In genomic region chr6:43724914-43725642, GRCh38 we compare ENCODE assay signal across 1 cellular context.
A peak's percentile ranks its signal among the peaks of the same experiment; 100 is the strongest.
TF ChIP-seq lines count a peak whose summit lies in the region.

No MANE protein-coding gene starts in this region.

TF ChIP-seq in HEK293, 187 proteins besides CTCF, POLR2A, EP300 and RAD21 (continued from another document and continues in another):
- TF ChIP-seq ZSCAN4 (tag by site-specific recombination; IDR thresholded peaks at IDR 0.05) (peak; percentile 58), MEIS1 (CRISPR knock-in tag; IDR thresholded peaks at IDR 0.05; ENCODE audit: borderline replicate concordance) (no peak), ZNF311 (tag by site-specific recombination; IDR thresholded peaks at IDR 0.05; ENCODE audit: borderline replicate concordance) (no peak), REPIN1 (tag by site-specific recombination; IDR thresholded peaks at IDR 0.05; ENCODE audit: low read depth) (no peak), ZNF354C (tag by site-specific recombination; IDR thresholded peaks at IDR 0.05; ENCODE audit: borderline replicate concordance, low read depth) (no peak), PBX3 (CRISPR knock-in tag; IDR thresholded peaks at IDR 0.05) (0 out of 2 replicates have a peak, but pooled peaks have one; percentile 52), ZNF16 (tag by site-specific recombination; IDR thresholded peaks at IDR 0.05; ENCODE audit: low read depth) (no peak), IKZF3 (tag by site-specific recombination; IDR thresholded peaks at IDR 0.05) (peak; percentile 61; the same call in 1 of the 2 replicates), KLF7 (tag by site-specific recombination; IDR thresholded peaks at IDR 0.05; ENCODE audit: borderline replicate concordance) (peak; percentile 87; the same call in 1 of the 2 replicates), ZNF76 (tag by site-specific recombination; IDR thresholded peaks at IDR 0.05; ENCODE audit: borderline replicate concordance, low read depth) (peak; percentile 17; the same call in 1 of the 2 replicates), ZNF148 (tag by site-specific recombination; IDR thresholded peaks at IDR 0.05; ENCODE audit: borderline replicate concordance) (no peak), YY1 (tag by site-specific recombination; IDR thresholded peaks at IDR 0.05) (no peak), ZSCAN23 (tag by site-specific recombination; IDR thresholded peaks at IDR 0.05) (peak; percentile 65; the same call in 1 of the 2 replicates), ZNF133 (tag by site-specific recombination; IDR thresholded peaks at IDR 0.05) (no peak), ZNF555 (tag by site-specific recombination; conservative IDR thresholded peaks at IDR 0.05) (no peak), SP7 (tag by site-specific recombination; IDR thresholded peaks at IDR 0.05) (peak; percentile 88), EGR2 (tag by site-specific recombination; IDR thresholded peaks at IDR 0.05; ENCODE audit: low read depth) (peak; percentile 96), ZNF561 (tag by site-specific recombination; IDR thresholded peaks at IDR 0.05; ENCODE audit: borderline replicate concordance) (peak; percentile 91; the same call in 1 of the 2 replicates), ZNF394 (tag by site-specific recombination; IDR thresholded peaks at IDR 0.05; ENCODE audit: borderline replicate concordance) (peak; percentile 36; the same call in 1 of the 2 replicates), KLF8 (tag by site-specific recombination; IDR thresholded peaks at IDR 0.05) (peak; percentile 68; the same call in 1 of the 2 replicates), ZNF585B (tag by site-specific recombination; IDR thresholded peaks at IDR 0.05) (no peak), INSM2 (tag by site-specific recombination; IDR thresholded peaks at IDR 0.05) (no peak), WT1 (tag by site-specific recombination; IDR thresholded peaks at IDR 0.05) (peak; percentile 79), OSR2 (tag by site-specific recombination; IDR thresholded peaks at IDR 0.05) (peak; percentile 67), ZNF48 (tag by site-specific recombination; IDR thresholded peaks at IDR 0.05) (no peak), AEBP2 (tag by site-specific recombination; IDR thresholded peaks at IDR 0.05; ENCODE audit: borderline replicate concordance) (no peak), SCRT1 (tag by site-specific recombination; IDR thresholded peaks at IDR 0.05; ENCODE audit: borderline replicate concordance) (no peak), ZNF26 (tag by site-specific recombination; IDR thresholded peaks at IDR 0.05) (no peak), ZNF513 (tag by site-specific recombination; IDR thresholded peaks at IDR 0.05) (peak; percentile 49), ZNF600 (tag by site-specific recombination; IDR thresholded peaks at IDR 0.05) (peak; percentile 75), ZBTB21 (tag by site-specific recombination; IDR thresholded peaks at IDR 0.05) (peak; percentile 90), ZNF433 (tag by site-specific recombination; IDR thresholded peaks at IDR 0.05; ENCODE audit: low read depth) (no peak), ZNF423 (tag by site-specific recombination; IDR thresholded peaks at IDR 0.05) (no peak), ELK4 (IDR thresholded peaks at IDR 0.05; ENCODE audit: borderline replicate concordance, low read depth, low read length) (no peak), ZEB2 (tag by site-specific recombination; IDR thresholded peaks at IDR 0.05) (peak; percentile 94), GFI1B (tag by site-specific recombination; IDR thresholded peaks at IDR 0.05) (no peak), ZNF112 (tag by site-specific recombination; IDR thresholded peaks at IDR 0.05) (no peak), ZBTB8A (tag by site-specific recombination; IDR thresholded peaks at IDR 0.05) (peak; percentile 93), ZNF169 (tag by site-specific recombination; IDR thresholded peaks at IDR 0.05) (no peak; the same call in 1 of the 2 replicates), TRIM28 (IDR thresholded peaks at IDR 0.05; ENCODE audit: borderline replicate concordance, low read length) (no peak), ZNF449 (tag by site-specific recombination; IDR thresholded peaks at IDR 0.05) (peak; percentile 69; the same call in 1 of the 2 replicates), MZF1 (tag by site-specific recombination; IDR thresholded peaks at IDR 0.05; ENCODE audit: borderline replicate concordance) (no peak), ATF2 (tag by site-specific recombination; IDR thresholded peaks at IDR 0.05; ENCODE audit: low read depth) (peak; percentile 65), ZBTB20 (tag by site-specific recombination; IDR thresholded peaks at IDR 0.05) (0 out of 2 replicates have a peak, but pooled peaks have one; percentile 23), ZFHX2 (tag by site-specific recombination; conservative IDR thresholded peaks at IDR 0.05) (peak; percentile 97), ZNF785 (tag by site-specific recombination; IDR thresholded peaks at IDR 0.05) (no peak), ZNF426 (tag by site-specific recombination; IDR thresholded peaks at IDR 0.05) (no peak), ZNF366 (tag by site-specific recombination; conservative IDR thresholded peaks at IDR 0.05) (peak; percentile 69), ZNF391 (tag by site-specific recombination; IDR thresholded peaks at IDR 0.05; ENCODE audit: borderline replicate concordance, low read depth) (no peak), ZNF777 (tag by site-specific recombination; IDR thresholded peaks at IDR 0.05; ENCODE audit: borderline replicate concordance) (no peak), ZNF843 (tag by site-specific recombination; IDR thresholded peaks at IDR 0.05) (peak; percentile 78), ZBTB48 (tag by site-specific recombination; IDR thresholded peaks at IDR 0.05) (peak; percentile 91), ZNF629 (tag by site-specific recombination; IDR thresholded peaks at IDR 0.05) (peak; percentile 73), RBAK (tag by site-specific recombination; IDR thresholded peaks at IDR 0.05) (no peak), ZNF548 (tag by site-specific recombination; IDR thresholded peaks at IDR 0.05) (no peak), ZNF138 (tag by site-specific recombination; IDR thresholded peaks at IDR 0.05; ENCODE audit: borderline replicate concordance) (no peak), ZNF140 (tag by site-specific recombination; IDR thresholded peaks at IDR 0.05) (no peak)
